ENCODE assay signal across 1 cellular context in genomic region chr1:205988585-205988995, GRCh38.
TF ChIP-seq lines count a peak whose summit lies in the region.

No MANE protein-coding gene starts in this region.

TF ChIP-seq in K562, 482 proteins besides CTCF, POLR2A, EP300 and RAD21:
- TF ChIP-seq, protein P1, sequence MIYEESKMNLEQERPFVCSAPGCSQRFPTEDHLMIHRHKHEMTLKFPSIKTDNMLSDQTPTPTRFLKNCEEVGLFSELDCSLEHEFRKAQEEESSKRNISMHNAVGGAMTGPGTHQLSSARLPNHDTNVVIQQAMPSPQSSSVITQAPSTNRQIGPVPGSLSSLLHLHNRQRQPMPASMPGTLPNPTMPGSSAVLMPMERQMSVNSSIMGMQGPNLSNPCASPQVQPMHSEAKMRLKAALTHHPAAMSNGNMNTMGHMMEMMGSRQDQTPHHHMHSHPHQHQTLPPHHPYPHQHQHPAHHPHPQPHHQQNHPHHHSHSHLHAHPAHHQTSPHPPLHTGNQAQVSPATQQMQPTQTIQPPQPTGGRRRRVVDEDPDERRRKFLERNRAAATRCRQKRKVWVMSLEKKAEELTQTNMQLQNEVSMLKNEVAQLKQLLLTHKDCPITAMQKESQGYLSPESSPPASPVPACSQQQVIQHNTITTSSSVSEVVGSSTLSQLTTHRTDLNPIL (CRISPR knock-in tag; IDR thresholded peaks at IDR 0.05) = no peak
- TF ChIP-seq FOXP4 (CRISPR knock-in tag; IDR thresholded peaks at IDR 0.05; ENCODE audit: borderline replicate concordance) (no peak), ZBED1 (IDR thresholded peaks at IDR 0.05) (no peak), SMAD2 (IDR thresholded peaks at IDR 0.05; ENCODE audit: low read depth, low read length) (no peak), ZBTB5 (IDR thresholded peaks at IDR 0.05) (no peak), CGGBP1 (CRISPR knock-in tag; IDR thresholded peaks at IDR 0.05) (no peak), ZBTB7A (IDR thresholded peaks at IDR 0.05; ENCODE audit: borderline replicate concordance, control insufficient read depth, low read depth, low read length) (no peak), ZNF699 (CRISPR knock-in tag; IDR thresholded peaks at IDR 0.05; ENCODE audit: insufficient replicate concordance) (no peak), ZNF445 (CRISPR knock-in tag; IDR thresholded peaks at IDR 0.05; ENCODE audit: low read depth) (no peak), U2AF1 (optimal IDR thresholded peaks at IDR 0.05; ENCODE audit: low read depth, low read length) (no peak), ZKSCAN8 (CRISPR knock-in tag; IDR thresholded peaks at IDR 0.05) (no peak), SMARCA4 (IDR thresholded peaks at IDR 0.05) (no peak), ASH1L (IDR thresholded peaks at IDR 0.05; ENCODE audit: borderline replicate concordance, low read depth, partially characterized antibody) (no peak), ZC3H8 (IDR thresholded peaks at IDR 0.05) (no peak), SP1 (CRISPR knock-in tag; IDR thresholded peaks at IDR 0.05) (no peak), FOXJ3 (CRISPR knock-in tag; IDR thresholded peaks at IDR 0.05) (no peak), ZBTB43 (CRISPR knock-in tag; IDR thresholded peaks at IDR 0.05) (no peak), SRSF1 (IDR thresholded peaks at IDR 0.05; ENCODE audit: low read depth, low read length) (no peak), HSF4 (CRISPR knock-in tag; IDR thresholded peaks at IDR 0.05; ENCODE audit: borderline replicate concordance) (no peak)
- TF ChIP-seq, protein P2, sequence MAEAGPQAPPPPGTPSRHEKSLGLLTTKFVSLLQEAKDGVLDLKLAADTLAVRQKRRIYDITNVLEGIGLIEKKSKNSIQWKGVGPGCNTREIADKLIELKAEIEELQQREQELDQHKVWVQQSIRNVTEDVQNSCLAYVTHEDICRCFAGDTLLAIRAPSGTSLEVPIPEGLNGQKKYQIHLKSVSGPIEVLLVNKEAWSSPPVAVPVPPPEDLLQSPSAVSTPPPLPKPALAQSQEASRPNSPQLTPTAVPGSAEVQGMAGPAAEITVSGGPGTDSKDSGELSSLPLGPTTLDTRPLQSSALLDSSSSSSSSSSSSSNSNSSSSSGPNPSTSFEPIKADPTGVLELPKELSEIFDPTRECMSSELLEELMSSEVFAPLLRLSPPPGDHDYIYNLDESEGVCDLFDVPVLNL (CRISPR knock-in tag; IDR thresholded peaks at IDR 0.05; ENCODE audit: low read depth) = no peak
